In the genomic region with DNA sequence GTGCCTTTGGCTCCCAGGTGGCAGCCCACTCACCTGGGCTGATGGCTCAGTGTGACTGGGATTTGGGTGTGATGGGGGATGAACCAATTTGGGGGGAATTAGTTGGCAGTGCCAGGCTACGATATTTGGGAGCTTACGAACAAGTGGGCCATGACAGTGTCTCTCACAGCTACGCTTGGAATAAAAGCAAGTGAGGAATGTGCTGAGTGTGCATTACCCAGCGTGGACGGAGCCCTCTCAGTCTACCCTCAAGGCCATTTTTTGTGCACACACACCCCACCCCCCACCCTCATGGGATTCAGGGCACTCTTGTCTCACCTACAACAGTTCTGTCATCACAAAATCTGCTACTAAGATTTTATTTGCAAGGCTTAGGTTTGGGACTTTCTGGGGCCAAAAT, we compare ENCODE assay signal across 14 cellular contexts.
"Had no signal": no experiment of that assay in that cellular context is flagged by ENCODE, and none has a peak within 500 bp of the region (broad histone marks: within the 10 kb centered on the region; RNA-seq: fewer than 3 reads in every experiment).

No MANE protein-coding gene starts in this region.

- DNase-seq: activated B cell treated with CpG ODN at 0.5 μM for 24 hours; activated CD4-positive, alpha-beta T cell treated with anti-CD3 and anti-CD28 coated beads, Interleukin-2, amount 10 ng/mL, durations not matched to agents 24 days and 14 days; amniotic stem cell; endodermal cell; glutamatergic neuron; posterior cingulate gyrus; small intestine; T-helper 2 cell; thyroid gland had no signal

- H3K9me3 ChIP-seq: right atrium auricular region, thyroid gland, vagina had no signal

- H3K4me1 Mint-ChIP-seq: activated CD4-positive, alpha-beta T cell treated with anti-CD3 and anti-CD28 coated beads, Interleukin-2, amount 10 ng/mL, durations not matched to agents 24 days and 14 days; activated naive CD4-positive, alpha-beta T cell treated with anti-CD3 and anti-CD28 coated beads, Interleukin-2, amount 50 U/mL, for 24 hours had no signal

- H3K36me3 ChIP-seq: right atrium auricular region, thyroid gland, vagina had no signal

- H3K4me3 Mint-ChIP-seq: activated B cell treated with CpG ODN at 0.5 μM for 24 hours; activated CD4-positive, alpha-beta T cell treated with anti-CD3 and anti-CD28 coated beads, Interleukin-2, amount 10 ng/mL, durations not matched to agents 24 days and 14 days; activated naive CD4-positive, alpha-beta T cell treated with anti-CD3 and anti-CD28 coated beads, Interleukin-2, amount 50 U/mL, for 24 hours; brain; endodermal cell; neural crest cell had no signal

- H3K4me3 ChIP-seq: right atrium auricular region, thyroid gland, vagina had no signal

- H3K27me3 Mint-ChIP-seq: activated B cell treated with CpG ODN at 0.5 μM for 24 hours; activated CD4-positive, alpha-beta T cell treated with anti-CD3 and anti-CD28 coated beads, Interleukin-2, amount 10 ng/mL, durations not matched to agents 24 days and 14 days; activated naive CD4-positive, alpha-beta T cell treated with anti-CD3 and anti-CD28 coated beads, Interleukin-2, amount 50 U/mL, for 24 hours had no signal

- H3K27ac Mint-ChIP-seq: activated B cell treated with CpG ODN at 0.5 μM for 24 hours; activated CD4-positive, alpha-beta T cell treated with anti-CD3 and anti-CD28 coated beads, Interleukin-2, amount 10 ng/mL, durations not matched to agents 24 days and 14 days; activated naive CD4-positive, alpha-beta T cell treated with anti-CD3 and anti-CD28 coated beads, Interleukin-2, amount 50 U/mL, for 24 hours; endodermal cell had no signal

- H3K4me1 ChIP-seq: right atrium auricular region, thyroid gland, vagina had no signal

- H3K27me3 ChIP-seq: right atrium auricular region, thyroid gland, vagina had no signal

- H3K27ac ChIP-seq: right atrium auricular region, thyroid gland, vagina had no signal

- H3K9me3 Mint-ChIP-seq: activated B cell treated with CpG ODN at 0.5 μM for 24 hours; activated CD4-positive, alpha-beta T cell treated with anti-CD3 and anti-CD28 coated beads, Interleukin-2, amount 10 ng/mL, durations not matched to agents 24 days and 14 days; endodermal cell had no signal

- H3K36me3 Mint-ChIP-seq: activated naive CD4-positive, alpha-beta T cell treated with anti-CD3 and anti-CD28 coated beads, Interleukin-2, amount 50 U/mL, for 24 hours; brain had no signal
